ENCODE assay signal across 17 cellular contexts in the genomic region with DNA sequence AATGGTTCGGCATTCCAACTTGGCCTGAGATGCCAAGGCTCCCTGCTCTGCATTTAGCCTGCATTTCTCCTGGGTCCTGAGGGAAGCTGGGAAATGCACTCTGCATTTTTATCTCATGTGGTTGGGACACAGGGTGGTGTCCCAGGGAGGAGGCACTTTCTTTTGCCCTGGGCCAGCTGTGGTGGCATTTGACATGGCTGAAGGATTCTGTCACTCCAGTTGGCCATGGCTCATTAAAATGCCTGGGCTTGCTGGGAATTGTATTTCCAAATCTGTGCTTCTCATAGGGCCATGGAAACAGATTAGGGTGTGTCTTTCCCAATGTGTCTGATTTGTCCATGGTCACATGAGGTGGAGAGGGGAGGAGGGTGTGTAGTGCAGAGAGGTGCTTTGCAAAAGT.
"Had no signal": no experiment of that assay in that cellular context is flagged by ENCODE, and none has a peak within 500 bp of the region (broad histone marks: within the 10 kb centered on the region; RNA-seq: fewer than 3 reads in every experiment).

No MANE protein-coding gene starts in this region.

- H3K9ac ChIP-seq: neural progenitor cell had no signal

- H3K36me3 ChIP-seq: ascending aorta, neural progenitor cell, ovary, tibial nerve, uterus had no signal

- ATAC-seq: activated CD8-positive, alpha-beta T cell treated with anti-CD3 and anti-CD28 coated beads for 36 hours; left colon; naive thymus-derived CD4-positive, alpha-beta T cell; stimulated activated naive CD8-positive, alpha-beta T cell treated with anti-CD3 and anti-CD28 coated beads, Interleukin-15, Interleukin-2, amounts not matched to agents 100 U/mL and 50 U/mL, for 24 hours had no signal

- H3K4me1 ChIP-seq: ascending aorta, tibial nerve, uterus had no signal

- DNase-seq: activated CD4-positive, alpha-beta T cell treated with anti-CD3 and anti-CD28 coated beads, Interleukin-2, amount 10 ng/mL, durations not matched to agents 24 days and 14 days; activated CD8-positive, alpha-beta T cell treated with anti-CD3 and anti-CD28 coated beads for 36 hours; activated naive CD4-positive, alpha-beta T cell treated with anti-CD3 and anti-CD28 coated beads, Interleukin-2, amount 50 U/mL, for 16 hours; activated T-cell treated with anti-CD3 and anti-CD28 coated beads, Interleukin-2, amount 50 U/mL, for 24 hours; cerebellar nuclear complex; cortex of kidney; erythroblast; left colon; naive thymus-derived CD4-positive, alpha-beta T cell; ovary; stimulated activated naive CD8-positive, alpha-beta T cell treated with anti-CD3 and anti-CD28 coated beads, Interleukin-15, Interleukin-2, amounts not matched to agents 100 U/mL and 50 U/mL, for 24 hours; uterus had no signal

- H3K4me3 ChIP-seq: ascending aorta, hepatocyte, neural progenitor cell, ovary, skin epidermis, tibial nerve, uterus had no signal

- H3K9me3 ChIP-seq: ascending aorta, ovary, uterus had no signal

- H3K4me2 ChIP-seq: hepatocyte, neural progenitor cell had no signal

- H3K27ac ChIP-seq: hepatocyte, neural progenitor cell, ovary, skin epidermis, tibial nerve, uterus had no signal

- H3K27me3 ChIP-seq: ascending aorta, hepatocyte, neural progenitor cell, ovary, tibial nerve, uterus had no signal

- H3K79me2 ChIP-seq: hepatocyte had no signal
